ENCODE assay signal across 8 cellular contexts in genomic region chr10:43421201-43421507, GRCh38. TPM values are rescaled to one million over a fixed set of nuclear protein-coding genes. Genes with fewer than 3 reads are reported as not detected.
A peak's percentile ranks its signal among the peaks of the same experiment; 100 is the strongest.
DNase-seq lines count a peak whose midpoint lies in the region; TF ChIP-seq lines count a peak whose summit lies in the region.

No MANE protein-coding gene starts in this region.

- H3K4me3 ChIP-seq in adrenal gland (peak overlapping the region in 3 of 4 donors; percentile 6 to 84 (median 26)), liver (ENCODE audit: low read depth in 1 of 3, low read length in 3 of 3) (peak overlapping the region; percentile 53 to 57 (median 56)), transverse colon (peak overlapping the region in 3 of 4 donors; percentile 47 to 64 (median 51))

- H3K9me3 ChIP-seq in adrenal gland (replicated peaks in 1 of 3) (no peaks in the 10 kb centered on the region), liver (ENCODE audit: control insufficient read depth in 4 of 4, low read length in 3 of 4) (no peaks in the 10 kb centered on the region), transverse colon (no peaks in the 10 kb centered on the region)

- no peak for TF ChIP-seq RAD21 in liver (IDR thresholded peaks at IDR 0.05)

- in situ Hi-C loops in transverse colon (cut with MboI; ENCODE audit: low pct_ligation_motif_present in 1 of 4, low pct_unique_long_range_greater_than_20kb in 1 of 4, low sequenced_read_pairs in 3 of 4), result no loop called here

- CTCF ChIA-PET in activated naive CD4-positive, alpha-beta T cell treated with anti-CD3 and anti-CD28 coated beads for 36 hours (lab: Charles Lee), result no interaction called here

- intact Hi-C loops in activated naive CD4-positive, alpha-beta T cell treated with anti-CD3 and anti-CD28 coated beads for 36 hours (cut with micrococcal nuclease), result no loop called here
- intact Hi-C loops in adrenal gland (cut with DNase I) (no loop called here), transverse colon (cut with DNase I; ENCODE audit: low total_unique reads) (no loop called here)

- TF ChIP-seq POLR2A in adrenal gland (IDR thresholded peaks at IDR 0.05), result no peak
- TF ChIP-seq POLR2A in transverse colon (IDR thresholded peaks at IDR 0.05), result no peak

- no peaks in the 10 kb centered on the region for H3K27me3 Mint-ChIP-seq in activated naive CD4-positive, alpha-beta T cell treated with anti-CD3 and anti-CD28 coated beads for 36 hours (ENCODE audit: low read depth)

- peak overlapping the region; percentile 95 for H3K27ac Mint-ChIP-seq in activated naive CD4-positive, alpha-beta T cell treated with anti-CD3 and anti-CD28 coated beads for 36 hours

- H3K36me3 ChIP-seq in adrenal gland (replicated peaks in 1 of 2), result no peaks in the 10 kb centered on the region
- H3K36me3 ChIP-seq in liver (ENCODE audit: control insufficient read depth in 4 of 4, insufficient read depth in 3 of 4, low read depth in 1 of 4, low read length in 3 of 4), result no peaks in the 10 kb centered on the region
- H3K36me3 ChIP-seq in transverse colon, result no peaks in the 10 kb centered on the region

- H3K4me1 Mint-ChIP-seq in activated naive CD4-positive, alpha-beta T cell treated with anti-CD3 and anti-CD28 coated beads for 36 hours (ENCODE audit: low read depth), result peaks cover 40% of the 10 kb centered on the region

- H3K4me1 ChIP-seq in adrenal gland (replicated peaks in 1 of 2) (peaks cover 5 to 8% of the 10 kb centered on the region in 2 donors), liver (ENCODE audit: control insufficient read depth in 4 of 4, insufficient read depth in 4 of 4, low read length in 3 of 4) (peaks cover 3 to 22% (median 6%) of the 10 kb centered on the region in 4 donors), transverse colon (peaks cover 8 to 20% (median 15%) of the 10 kb centered on the region in 4 donors)

- TF ChIP-seq EP300 in transverse colon (IDR thresholded peaks at IDR 0.05; ENCODE audit: low read depth), result no peak

- 19 to 42% (median 22%) methylated on average over 4 of the region's 4 CpGs for WGBS in adrenal gland, 4 donors
- 15% methylated on average over 4 of the region's 4 CpGs for WGBS in liver
- WGBS in transverse colon (ENCODE audit: low coverage in 1 of 2), 2 donors, result 27 to 33% methylated on average over 1 to 4 of the region's 4 CpGs

- no peaks in the 10 kb centered on the region for H3K36me3 Mint-ChIP-seq in activated naive CD4-positive, alpha-beta T cell treated with anti-CD3 and anti-CD28 coated beads for 36 hours (ENCODE audit: low read depth)

- H3K4me3 Mint-ChIP-seq in activated naive CD4-positive, alpha-beta T cell treated with anti-CD3 and anti-CD28 coated beads for 36 hours, result peak overlapping the region; percentile 87

- TF ChIP-seq CTCF in adrenal gland (IDR thresholded peaks at IDR 0.05), result no peak
- no peak for TF ChIP-seq CTCF in liver (IDR thresholded peaks at IDR 0.05; ENCODE audit: low read depth, low read length, missing input control)
- TF ChIP-seq CTCF in transverse colon (IDR thresholded peaks at IDR 0.05), result no peak

- H3K9me3 Mint-ChIP-seq in activated naive CD4-positive, alpha-beta T cell treated with anti-CD3 and anti-CD28 coated beads for 36 hours, result no peaks in the 10 kb centered on the region

- H3K27ac ChIP-seq in adrenal gland, result peak overlapping the region; percentile 94 to 99 (median 98)
- H3K27ac ChIP-seq in liver (ENCODE audit: low read depth in 1 of 2, low read length in 2 of 2), result peak overlapping the region; percentile 90 to 95
- H3K27ac ChIP-seq in transverse colon, result peak overlapping the region; percentile 96 to 100 (median 98)

- H3K27me3 ChIP-seq in adrenal gland (no peaks in the 10 kb centered on the region), liver (ENCODE audit: control insufficient read depth in 4 of 4, insufficient read depth in 4 of 4, low read length in 3 of 4) (no peaks in the 10 kb centered on the region), transverse colon (no peaks in the 10 kb centered on the region)

- H3K9ac ChIP-seq in liver (ENCODE audit: low read depth in 1 of 2, low read length in 2 of 2), result peak overlapping the region; percentile 13 to 67

- DNase-seq in activated naive CD4-positive, alpha-beta T cell treated with anti-CD3 and anti-CD28 coated beads for 36 hours, result no peak
- no peak for DNase-seq in activated naive CD4-positive, alpha-beta T cell (lab: John Stamatoyannopoulos, UW)
- DNase-seq in adrenal gland, result no peak
- no peak for DNase-seq in transverse colon
- no peak for DNase-seq in mesenteric fat pad (ENCODE audit: low spot score)
- DNase-seq in NCI-H2081 treated with DMSO at 0.1 percent for 48 hours (lab: John Stamatoyannopoulos, UW), result no peak
- DNase-seq in COLO829 (ENCODE audit: low spot score), result no peak

TF ChIP-seq in liver, 16 proteins besides CTCF, POLR2A, EP300 and RAD21 (continues in another document):
- TF ChIP-seq FOXA1 (IDR thresholded peaks at IDR 0.05) (no peak), HNF4G (IDR thresholded peaks at IDR 0.05) (peak; percentile 46), FOXA2 (IDR thresholded peaks at IDR 0.05) (no peak), NR2F2 (IDR thresholded peaks at IDR 0.05) (no peak), YY1 (IDR thresholded peaks at IDR 0.05) (peak; percentile 9), ZBTB33 (IDR thresholded peaks at IDR 0.05) (peak; percentile 23), JUND (IDR thresholded peaks at IDR 0.05) (peak in 1 of 2 donors; percentile 45), EGR1 (IDR thresholded peaks at IDR 0.05; ENCODE audit: low read depth in 2 of 2) (no peak), MAX (IDR thresholded peaks at IDR 0.05) (no peak), TAF1 (conservative IDR thresholded peaks at IDR 0.05) (no peak), HNF4A (conservative IDR thresholded peaks at IDR 0.05) (no peak), REST (IDR thresholded peaks at IDR 0.05) (peak; percentile 83)

RNA-seq across cellular contexts. Expression of gene HNRNPF, which starts 12.2 kb away (rescaled TPM):
- total RNA-seq in activated naive CD4-positive, alpha-beta T cell treated with anti-CD3 and anti-CD28 coated beads for 36 hours, result 100 to 1,000 TPM; 379 to 383 TPM
- 100 to 1,000 TPM; 103 to 207 (median 144) TPM for total RNA-seq in adrenal gland
- polyA plus RNA-seq in adrenal gland, result 100 to 1,000 TPM in 1 of 3 donors, 10 to 100 TPM in 2; 48.7 to 141 (median 51.3) TPM
- 100 to 1,000 TPM; 116 to 150 TPM for total RNA-seq in liver
- 100 to 1,000 TPM in 1 of 2 donors, 10 to 100 TPM in 1; 64.5 to 109 TPM for polyA plus RNA-seq in liver
- total RNA-seq in transverse colon, result 100 to 1,000 TPM; 127 to 171 (median 155) TPM
- total RNA-seq in mesenteric fat pad, result 184 TPM

RNA-seq across cellular contexts. Expression of gene ZNF487, which starts 15.8 kb away (rescaled TPM):
- total RNA-seq in activated naive CD4-positive, alpha-beta T cell treated with anti-CD3 and anti-CD28 coated beads for 36 hours, result 1 to 10 TPM; 2.3 to 2.7 TPM
- total RNA-seq in adrenal gland (1 to 10 TPM; 2.1 to 8.1 (median 4.5) TPM), liver (1 to 10 TPM; 1.5 to 4.8 TPM), transverse colon (10 to 100 TPM in 1 of 4 donors, 1 to 10 TPM in 3; 6.3 to 15.0 (median 7.9) TPM), mesenteric fat pad (3.9 TPM)
- polyA plus RNA-seq in adrenal gland (1 to 10 TPM; 7.2 to 8.6 (median 7.6) TPM), liver (1 to 10 TPM; 1.3 to 2.3 TPM)

RNA-seq across cellular contexts. Expression of gene FXYD4, which starts 49.7 kb away (rescaled TPM):
- total RNA-seq in activated naive CD4-positive, alpha-beta T cell treated with anti-CD3 and anti-CD28 coated beads for 36 hours, result not detected
- total RNA-seq in adrenal gland (under 1 TPM in 1 of 8 donors, not detected in 7; 0.86 TPM), liver (not detected), transverse colon (not detected), mesenteric fat pad (not detected)
- polyA plus RNA-seq in adrenal gland (not detected), liver (not detected)
